In genomic region chr20:20743511-20744169, GRCh38 we compare ENCODE assay signal across 8 cellular contexts. TPM values are rescaled to one million over a fixed set of nuclear protein-coding genes. Genes with fewer than 3 reads are reported as not detected.
A peak's percentile ranks its signal among the peaks of the same experiment; 100 is the strongest.
DNase-seq lines count a peak whose midpoint lies in the region; ATAC-seq and TF ChIP-seq lines count a peak whose summit lies in the region.

No MANE protein-coding gene starts in this region.

- no peak overlapping the region for H3K4me3 Mint-ChIP-seq in activated B cell treated with CpG ODN at 0.5 μM for 24 hours

- H3K4me1 Mint-ChIP-seq in activated B cell treated with CpG ODN at 0.5 μM for 24 hours = peaks cover 10% of the 10 kb centered on the region

- no peaks in the 10 kb centered on the region for H3K36me3 ChIP-seq in HUES48 (ENCODE audit: control insufficient read depth, insufficient read depth, low read length)
- H3K36me3 ChIP-seq in iPS-18a (ENCODE audit: control insufficient read depth, low read depth, low read length) = no peaks in the 10 kb centered on the region

- ATAC-seq in activated B cell treated with CpG ODN at 0.5 μM for 24 hours (ENCODE audit: low read depth) (peak; percentile 47), sciatic nerve (peak; percentile 94), GM18867 (IDR thresholded peaks at IDR 0.05; ENCODE audit: unreplicated experiment) (no peak)

- peak; percentile 51 for DNase-seq in DMS79 treated with DMSO at 0.1 percent for 48 hours (lab: John Stamatoyannopoulos, UW)
- DNase-seq in activated B cell treated with CpG ODN at 0.5 μM for 24 hours = no peak
- peak; percentile 74 for DNase-seq in sciatic nerve (ENCODE audit: low spot score)
- DNase-seq in T1000 (lab: John Stamatoyannopoulos, UW) = no peak
- no peak for DNase-seq in amniotic stem cell (lab: John Stamatoyannopoulos, UW)

- H3K4me3 ChIP-seq in HUES48 (ENCODE audit: low read depth, low read length) (no peak overlapping the region), iPS-18a (ENCODE audit: low read length) (peak overlapping the region; percentile 32)

- POLR2A ChIA-PET in activated B cell treated with CpG ODN at 0.5 μM for 24 hours (lab: Charles Lee) = no interaction called here

- H3K27me3 Mint-ChIP-seq in activated B cell treated with CpG ODN at 0.5 μM for 24 hours = peaks cover 15% of the 10 kb centered on the region

- H3K27ac Mint-ChIP-seq in activated B cell treated with CpG ODN at 0.5 μM for 24 hours = no peak overlapping the region

- H3K27me3 ChIP-seq in HUES48 (ENCODE audit: control insufficient read depth, insufficient read depth, low read length) = no peaks in the 10 kb centered on the region
- H3K27me3 ChIP-seq in iPS-18a (ENCODE audit: control insufficient read depth, insufficient read depth, low read length) = no peaks in the 10 kb centered on the region

- H3K9me3 ChIP-seq in HUES48 (ENCODE audit: control insufficient read depth, insufficient read depth, low read length) = no peaks in the 10 kb centered on the region
- H3K9me3 ChIP-seq in iPS-18a (ENCODE audit: control insufficient read depth, low read depth, low read length) = no peaks in the 10 kb centered on the region

- CTCF ChIA-PET in activated B cell treated with CpG ODN at 0.5 μM for 24 hours (lab: Charles Lee) = interaction anchor here (0.8 kb wide), 1 partner anchor 81 kb away, joined by 4 read pairs; no protein-coding TSS in a partner anchor

- intact Hi-C loops in activated B cell treated with CpG ODN at 0.5 μM for 24 hours (cut with micrococcal nuclease) (no loop called here), sciatic nerve (cut with DNase I) (no loop called here)

- H3K36me3 Mint-ChIP-seq in activated B cell treated with CpG ODN at 0.5 μM for 24 hours (ENCODE audit: low read depth) = no peaks in the 10 kb centered on the region

- H3K4me1 ChIP-seq in HUES48 (ENCODE audit: control insufficient read depth, insufficient read depth, low read length) (peaks cover 20% of the 10 kb centered on the region), iPS-18a (ENCODE audit: control insufficient read depth, low read depth, low read length) (peaks cover 22% of the 10 kb centered on the region)

- peak overlapping the region; percentile 79 for H3K27ac ChIP-seq in HUES48 (ENCODE audit: low read depth, low read length)
- peak overlapping the region; percentile 68 for H3K27ac ChIP-seq in iPS-18a (ENCODE audit: low read length)

- H3K9ac ChIP-seq in HUES48 (ENCODE audit: low read depth, low read length) (peak overlapping the region; percentile 1; the same call in 1 of the 2 replicates), iPS-18a (ENCODE audit: low read length) (peak overlapping the region; percentile 51)

- H3K9me3 Mint-ChIP-seq in activated B cell treated with CpG ODN at 0.5 μM for 24 hours = peaks cover under 1% of the 10 kb centered on the region

- TF ChIP-seq CTCF in activated B cell treated with CpG ODN at 0.5 μM for 24 hours (IDR thresholded peaks at IDR 0.05) = no peak

RNA-seq across cellular contexts. Expression of gene RALGAPA2, which starts 31.2 kb away (rescaled TPM):
- 16.5 and 19.2 TPM in 2 replicates for total RNA-seq in activated B cell treated with CpG ODN at 0.5 μM for 24 hours
- 52.0 TPM for total RNA-seq in sciatic nerve

Comparison
In these comparisons a context has a peak if more than half of its experiments do, and no peak if none do; other contexts are left out.
1. DNase-seq: peak in DMS79 treated with DMSO at 0.1 percent for 48 hours (single experiment) and sciatic nerve (single experiment); none in activated B cell treated with CpG ODN at 0.5 μM for 24 hours (single experiment), T1000 (single experiment) and amniotic stem cell (single experiment).